ENCODE assay signal across 16 cellular contexts in genomic region chr1:17912491-17912890, GRCh38.
A peak's percentile ranks its signal among the peaks of the same experiment; 100 is the strongest.
DNase-seq lines count a peak whose midpoint lies in the region; ATAC-seq and TF ChIP-seq lines count a peak whose summit lies in the region.
"Had no signal": no experiment of that assay in that cellular context is flagged by ENCODE, and none has a peak within 500 bp of the region (broad histone marks: within the 10 kb centered on the region; RNA-seq: fewer than 3 reads in every experiment).

No MANE protein-coding gene starts in this region.

- no peaks in the 10 kb centered on the region for H3K36me3 Mint-ChIP-seq in endodermal cell (ENCODE audit: low read depth)
- H3K36me3 Mint-ChIP-seq: CD4-positive, alpha-beta memory T cell had no signal

- no peaks in the 10 kb centered on the region for H3K9me3 ChIP-seq in endodermal cell (ENCODE audit: control insufficient read depth, low read length)

- H3K27me3 ChIP-seq in endodermal cell (ENCODE audit: control insufficient read depth, insufficient read depth, low read length, poor library complexity, severe bottlenecking): peaks cover 17% of the 10 kb centered on the region

- TF ChIP-seq CTCF in VCaP (conservative IDR thresholded peaks at IDR 0.05) (no peak), endodermal cell (conservative IDR thresholded peaks at IDR 0.05) (no peak)

- H3K36me3 ChIP-seq in endodermal cell (ENCODE audit: control insufficient read depth, insufficient read depth, low read length): no peaks in the 10 kb centered on the region

- DNase-seq in endodermal cell (peak; percentile 21), posterior vena cava (ENCODE audit: low spot score) (peak; percentile 30), NCI-H446 (lab: John Stamatoyannopoulos, UW) (no peak)
- DNase-seq: C1 segment of cervical spinal cord; Calu3; CD4-positive, alpha-beta memory T cell; COR-L47; DMS53; DMS79 treated with DMSO at 0.1 percent for 48 hours; GF-D8; GM23248; H7 had no signal

- no peak overlapping the region for H3K4me3 Mint-ChIP-seq in endodermal cell
- H3K4me3 Mint-ChIP-seq: CD4-positive, alpha-beta memory T cell had no signal

- peaks cover 20% of the 10 kb centered on the region for H3K4me1 ChIP-seq in endodermal cell (ENCODE audit: control insufficient read depth, insufficient read depth, low read length)

- H3K4me3 ChIP-seq in endodermal cell (ENCODE audit: low read length): no peak overlapping the region
- H3K4me3 ChIP-seq: GM23248 had no signal

- ATAC-seq in HG03108 (IDR thresholded peaks at IDR 0.05; ENCODE audit: unreplicated experiment) (no peak), GM21723 (IDR thresholded peaks at IDR 0.05; ENCODE audit: unreplicated experiment) (no peak)
- ATAC-seq: HCT116 had no signal

- no peak overlapping the region for H3K27ac Mint-ChIP-seq in endodermal cell
- H3K27ac Mint-ChIP-seq: CD4-positive, alpha-beta memory T cell had no signal

- H3K9ac ChIP-seq in endodermal cell (ENCODE audit: extremely low read depth, low read length, poor library complexity, severe bottlenecking): no peak overlapping the region
- H3K9ac ChIP-seq: GM23248 had no signal

- H3K27ac ChIP-seq in VCaP (peak overlapping the region; percentile 40), endodermal cell (ENCODE audit: low read depth, low read length) (no peak overlapping the region)
- H3K27ac ChIP-seq: GM23248 had no signal

- intact Hi-C loops in posterior vena cava (cut with DNase I): no loop called here

- H3K4me1 Mint-ChIP-seq in endodermal cell: peaks cover 30% of the 10 kb centered on the region
- H3K4me1 Mint-ChIP-seq: CD4-positive, alpha-beta memory T cell had no signal

- WGBS in endodermal cell (ENCODE audit: insufficient coverage in 1 of 2, insufficient read length in 1 of 2), 2 experiments: 74 to 76% methylated on average over 7 of the region's 7 CpGs

- H3K27me3 Mint-ChIP-seq in endodermal cell (ENCODE audit: insufficient read depth): peaks cover 17% of the 10 kb centered on the region

- no peaks in the 10 kb centered on the region for H3K9me3 Mint-ChIP-seq in endodermal cell
- H3K9me3 Mint-ChIP-seq: CD4-positive, alpha-beta memory T cell had no signal

Comparison
In these comparisons a context has a peak if more than half of its experiments do, and no peak if none do; other contexts are left out.
1. DNase-seq: peak in endodermal cell (single experiment) and posterior vena cava (single experiment); none in NCI-H446 (0 of 2).